In genomic region chr17:48719642-48720262, GRCh38 we compare ENCODE assay signal across 15 cellular contexts. TPM values are rescaled to one million over a fixed set of nuclear protein-coding genes. Genes with fewer than 3 reads are reported as not detected.
DNase-seq lines count a peak whose midpoint lies in the region; ATAC-seq and TF ChIP-seq lines count a peak whose summit lies in the region.
"Had no signal": no experiment of that assay in that cellular context is flagged by ENCODE, and none has a peak within 500 bp of the region (broad histone marks: within the 10 kb centered on the region; RNA-seq: fewer than 3 reads in every experiment).

No MANE protein-coding gene starts in this region.

- H3K9ac ChIP-seq in trophoblast cell (ENCODE audit: low read length) = no peak overlapping the region

- H3K79me2 ChIP-seq in trophoblast cell (ENCODE audit: control insufficient read depth, insufficient read depth, low read length, poor library complexity) = no peaks in the 10 kb centered on the region

- intact Hi-C loops in gastrocnemius medialis (cut with DNase I; ENCODE audit: low total_unique reads) = no loop called here

- DNase-seq in T-helper 1 cell (no peak), NCI-H510A (lab: John Stamatoyannopoulos, UW) (peak; percentile 25), iPS DF 19.7 (ENCODE audit: low read depth, low spot score) (peak; percentile 74), trophoblast cell (peak in 1 of 2 donors; percentile 9), tibial nerve (ENCODE audit: low spot score in 2 of 2) (no peak), gastrocnemius medialis (no peak), G401 (ENCODE audit: low spot score) (no peak)
- DNase-seq: kidney glomerular epithelial cell; NCI-H2081; stimulated activated CD4-positive, alpha-beta T cell treated with anti-CD3 and anti-CD28 coated beads, Interleukin-4, amount 100 ng/mL, for 4 hours had no signal

- H3K79me1 ChIP-seq in trophoblast cell (ENCODE audit: low read length) = no peaks in the 10 kb centered on the region

- no peak overlapping the region for H2BK120ac ChIP-seq in trophoblast cell (ENCODE audit: insufficient read depth, low read length, poor library complexity)

- no CpG with 5 or more reads among the region's 37 CpGs for WGBS in trophoblast cell (ENCODE audit: extremely low coverage, insufficient coverage, insufficient read length)
- 12% methylated on average over 37 of the region's 37 CpGs for WGBS in tibial nerve, 2 donors

- H3K4me3 Mint-ChIP-seq in T-helper 1 cell treated with Interleukin-12 subunit alpha and Interleukin-12 subunit beta and Interleukin-4 antibody, amounts not matched to agents 30 μg/mL and 1 μg/mL, for 36 hours = no peak overlapping the region

- peaks cover 21% of the 10 kb centered on the region for H3K4me1 Mint-ChIP-seq in T-helper 1 cell treated with Interleukin-12 subunit alpha and Interleukin-12 subunit beta and Interleukin-4 antibody, amounts not matched to agents 30 μg/mL and 1 μg/mL, for 36 hours (ENCODE audit: low read depth)

- ATAC-seq in gastrocnemius medialis = no peak
- ATAC-seq: esophagus mucosa, K562 had no signal

- H2BK12ac ChIP-seq in trophoblast cell (ENCODE audit: low read length) = no peak overlapping the region

- H4K91ac ChIP-seq in trophoblast cell (ENCODE audit: low read depth, low read length) = no peak overlapping the region

- no peak overlapping the region for H3K14ac ChIP-seq in trophoblast cell (ENCODE audit: low read length)

- no peak overlapping the region for H4K8ac ChIP-seq in trophoblast cell (ENCODE audit: low read depth, low read length)

- no peak overlapping the region for H3K23ac ChIP-seq in trophoblast cell (ENCODE audit: low read length)

- no peak overlapping the region for H3K4ac ChIP-seq in trophoblast cell (ENCODE audit: low read depth, low read length)

- peaks cover 100% of the 10 kb centered on the region for H3K27me3 Mint-ChIP-seq in T-helper 1 cell treated with Interleukin-12 subunit alpha and Interleukin-12 subunit beta and Interleukin-4 antibody, amounts not matched to agents 30 μg/mL and 1 μg/mL, for 36 hours (ENCODE audit: low read depth)

- H3K27ac Mint-ChIP-seq in T-helper 1 cell treated with Interleukin-12 subunit alpha and Interleukin-12 subunit beta and Interleukin-4 antibody, amounts not matched to agents 30 μg/mL and 1 μg/mL, for 36 hours = peak overlapping the region; percentile 87

- no peak overlapping the region for H2AK5ac ChIP-seq in trophoblast cell (ENCODE audit: low read length)

- H3K4me1 ChIP-seq in trophoblast cell (ENCODE audit: control insufficient read depth in 1 of 2, insufficient read depth in 2 of 2, low read length in 2 of 2) (peaks cover 6 to 11% of the 10 kb centered on the region in 2 experiments), tibial nerve (peaks cover 0 to 41% (median 9%) of the 10 kb centered on the region in 4 donors), gastrocnemius medialis (peaks cover 0 to 17% of the 10 kb centered on the region in 2 donors)

- TF ChIP-seq CTCF in tibial nerve (IDR thresholded peaks at IDR 0.05) (no peak), gastrocnemius medialis (IDR thresholded peaks at IDR 0.05 in 4 of 5, conservative IDR thresholded peaks at IDR 0.05 in 1 of 5) (no peak)

- H3K27me3 ChIP-seq in trophoblast cell (ENCODE audit: insufficient read depth, low read length) (peaks cover 64% of the 10 kb centered on the region), tibial nerve (peaks cover 3 to 100% of the 10 kb centered on the region in 2 donors), gastrocnemius medialis (peaks cover 96 to 99% (median 99%) of the 10 kb centered on the region in 3 donors)

- H3K27ac ChIP-seq in trophoblast cell (ENCODE audit: low read depth, low read length) = no peak overlapping the region
- H3K27ac ChIP-seq in tibial nerve = no peak overlapping the region
- H3K27ac ChIP-seq in gastrocnemius medialis = no peak overlapping the region

- in situ Hi-C loops in gastrocnemius medialis (cut with MboI; ENCODE audit: low sequenced_read_pairs in 4 of 4) (loop anchor here in 2 of 4 donors (10.0 to 25.0 kb wide), 2 partner anchors 165 to 318 kb away; no protein-coding TSS in a partner anchor), G401 (cut with HindIII; ENCODE audit: low sequenced_read_pairs) (no loop called here)

- peaks cover 2% of the 10 kb centered on the region for H3K9me3 ChIP-seq in trophoblast cell (ENCODE audit: insufficient read depth, low read depth, low read length)
- H3K9me3 ChIP-seq in tibial nerve = no peaks in the 10 kb centered on the region
- H3K9me3 ChIP-seq in gastrocnemius medialis = no peaks in the 10 kb centered on the region

- H3K18ac ChIP-seq in trophoblast cell (ENCODE audit: low read length) = no peak overlapping the region

- no peak overlapping the region for H2BK5ac ChIP-seq in trophoblast cell (ENCODE audit: low read depth, low read length, poor library complexity)

- TF ChIP-seq POLR2A in tibial nerve (IDR thresholded peaks at IDR 0.05) (no peak), gastrocnemius medialis (IDR thresholded peaks at IDR 0.05) (no peak)

- no peak overlapping the region for H4K12ac ChIP-seq in trophoblast cell (ENCODE audit: low read depth, low read length)

- H3K9me3 Mint-ChIP-seq in T-helper 1 cell treated with Interleukin-12 subunit alpha and Interleukin-12 subunit beta and Interleukin-4 antibody, amounts not matched to agents 30 μg/mL and 1 μg/mL, for 36 hours = no peaks in the 10 kb centered on the region

- H3K36me3 Mint-ChIP-seq in T-helper 1 cell treated with Interleukin-12 subunit alpha and Interleukin-12 subunit beta and Interleukin-4 antibody, amounts not matched to agents 30 μg/mL and 1 μg/mL, for 36 hours (ENCODE audit: low read depth) = peaks cover 7% of the 10 kb centered on the region

- H3K36me3 ChIP-seq in trophoblast cell (ENCODE audit: control insufficient read depth in 1 of 2, insufficient read depth in 2 of 2, low read length in 2 of 2) (no peaks in the 10 kb centered on the region), tibial nerve (no peaks in the 10 kb centered on the region), gastrocnemius medialis (no peaks in the 10 kb centered on the region)

- H2AFZ ChIP-seq in trophoblast cell (ENCODE audit: insufficient read depth, low read length, poor library complexity) = no peak overlapping the region

- TF ChIP-seq EP300 in tibial nerve (IDR thresholded peaks at IDR 0.05) = no peak

- no peak overlapping the region for H3K4me3 ChIP-seq in trophoblast cell (ENCODE audit: low read depth, low read length)
- H3K4me3 ChIP-seq in tibial nerve = no peak overlapping the region
- H3K4me3 ChIP-seq in gastrocnemius medialis = peak overlapping the region in 1 of 4 donors; percentile 27
- H3K4me3 ChIP-seq: K562 had no signal

- H3K4me2 ChIP-seq in trophoblast cell (ENCODE audit: low read length) = peak overlapping the region; percentile 42

RNA-seq across cellular contexts. Expression of gene PRAC1, which starts 2.6 kb away (rescaled TPM):
- not detected in 2 replicates for polyA plus RNA-seq in trophoblast cell (2013)
- not detected for total RNA-seq in tibial nerve
- total RNA-seq in gastrocnemius medialis = not detected
- 8.2 TPM in 1 of 2 replicates, not detected in the other for total RNA-seq in G401 (2014; rRNA removed; shearing (Covaris generic))
- total RNA-seq: esophagus mucosa, H4, K562, posterior vena cava had no signal
- polyA plus RNA-seq: K562 had no signal

RNA-seq across cellular contexts. Expression of gene PRAC2, which starts 3.2 kb away (rescaled TPM):
- not detected in 2 replicates for polyA plus RNA-seq in trophoblast cell (2013)
- total RNA-seq in tibial nerve = not detected
- not detected for total RNA-seq in gastrocnemius medialis
- 9.5 and 42.2 TPM in 2 replicates for total RNA-seq in G401 (2014; rRNA removed; shearing (Covaris generic))
- total RNA-seq: esophagus mucosa, H4, K562, posterior vena cava had no signal
- polyA plus RNA-seq: K562 had no signal

RNA-seq across cellular contexts. Expression of gene HOXB13, which starts 8.8 kb away (rescaled TPM):
- not detected in 2 replicates for polyA plus RNA-seq in trophoblast cell (2013)
- total RNA-seq in tibial nerve (not detected), gastrocnemius medialis (not detected)
- total RNA-seq in G401 (2014; rRNA removed; shearing (Covaris generic)) = 54.8 and 60.5 TPM in 2 replicates
- total RNA-seq: esophagus mucosa, K562, posterior vena cava had no signal
- polyA plus RNA-seq: K562 had no signal

Comparison
In these comparisons a context has a peak if more than half of its experiments do, and no peak if none do; other contexts are left out.
1. DNase-seq: peak in NCI-H510A (single experiment) and iPS DF 19.7 (single experiment); none in T-helper 1 cell (0 of 5), tibial nerve (0 of 2), gastrocnemius medialis (0 of 2) and G401 (single experiment).
2. RNA of gene PRAC2, which starts 3.2 kb away (total RNA-seq): 9.5 to 42.2 TPM in G401; not detected in tibial nerve and not detected in gastrocnemius medialis; every median in the first group is over 10 times any median in the second.
3. RNA of gene HOXB13, which starts 8.8 kb away (total RNA-seq): 54.8 to 60.5 TPM in G401; not detected in tibial nerve and not detected in gastrocnemius medialis; every median in the first group is over 10 times any median in the second.